ENCODE assay signal across 9 cellular contexts in genomic region chr14:22375321-22375930, GRCh38.
DNase-seq lines count a peak whose midpoint lies in the region; ATAC-seq lines count a peak whose summit lies in the region.
"Had no signal": no experiment of that assay in that cellular context is flagged by ENCODE, and none has a peak within 500 bp of the region (broad histone marks: within the 10 kb centered on the region; RNA-seq: fewer than 3 reads in every experiment).

No MANE protein-coding gene starts in this region.

- DNase-seq in NCI-H146 (lab: John Stamatoyannopoulos, UW) (peak; percentile 20), NCI-H146 treated with DMSO at 0.1 percent for 48 hours (lab: John Stamatoyannopoulos, UW; ENCODE audit: unreplicated experiment) (no peak), NCI-H1694 treated with DMSO at 0.1 percent for 48 hours (lab: John Stamatoyannopoulos, UW) (peak; percentile 60), amniotic epithelial cell (ENCODE audit: low read depth) (peak; percentile 57), left kidney (ENCODE audit: low read depth, low spot score) (peak; percentile 83), GF-D8 (lab: John Stamatoyannopoulos, UW) (no peak)
- DNase-seq: activated naive CD8-positive, alpha-beta T cell treated with anti-CD3 and anti-CD28 coated beads, Interleukin-2, amount 10 ng/mL, durations not matched to agents 7 days and 5 days had no signal

- ATAC-seq in HG02981 (IDR thresholded peaks at IDR 0.05; ENCODE audit: unreplicated experiment) (no peak), GM21528 (IDR thresholded peaks at IDR 0.05; ENCODE audit: low FRiP score, unreplicated experiment) (no peak)

Comparison
In these comparisons a context has a peak if more than half of its experiments do, and no peak if none do; other contexts are left out.
1. DNase-seq: peak in NCI-H146 (single experiment), NCI-H1694 treated with DMSO at 0.1 percent for 48 hours (single experiment), amniotic epithelial cell (single experiment) and left kidney (single experiment); none in NCI-H146 treated with DMSO at 0.1 percent for 48 hours (single experiment) and GF-D8 (single experiment).